In the genomic region with DNA sequence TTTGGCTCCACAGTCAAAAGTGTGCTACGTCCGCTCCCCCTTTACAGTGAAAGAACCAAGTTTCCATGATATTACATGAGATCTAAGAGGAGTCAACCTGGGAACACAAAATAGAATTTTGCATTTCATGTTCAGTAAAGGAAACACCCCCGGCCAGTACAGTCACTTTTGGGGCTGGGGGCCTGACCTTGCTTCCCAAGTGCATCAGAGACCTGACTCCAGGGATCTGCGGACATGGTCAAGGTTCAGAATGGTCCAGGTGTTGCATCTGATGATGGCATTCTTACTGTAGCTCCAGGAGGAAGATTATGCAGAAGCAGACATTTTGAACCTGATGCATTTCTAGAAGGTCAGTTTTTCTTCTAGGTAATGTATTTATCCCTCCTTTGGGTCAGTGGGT, we compare ENCODE assay signal across 31 cellular contexts. TPM values are rescaled to one million over a fixed set of nuclear protein-coding genes. Genes with fewer than 3 reads are reported as not detected.
"Had no signal": no experiment of that assay in that cellular context is flagged by ENCODE, and none has a peak within 500 bp of the region (broad histone marks: within the 10 kb centered on the region; RNA-seq: fewer than 3 reads in every experiment).

No MANE protein-coding gene starts in this region.

- H3K4me3 ChIP-seq: adrenal gland, body of pancreas, breast epithelium had no signal

- H3K9me3 ChIP-seq: adrenal gland, body of pancreas, breast epithelium had no signal

- H3K4me1 ChIP-seq: adrenal gland, body of pancreas, breast epithelium had no signal

- ATAC-seq: activated CD8-positive, alpha-beta T cell treated with anti-CD3 and anti-CD28 coated beads for 36 hours; activated naive CD4-positive, alpha-beta T cell treated with anti-CD3 and anti-CD28 coated beads, Interleukin-2, amount 50 U/mL, for 72 hours; activated T-cell treated with anti-CD3 and anti-CD28 coated beads, Interleukin-2, amount 50 U/mL, for 4 hours; activated T-cell treated with anti-CD3 and anti-CD28 coated beads, Interleukin-2, amount 50 U/mL, for 72 hours; activated T-helper 17 cell treated with anti-CD3 and anti-CD28 coated beads, Interleukin-2, amount 50 U/mL, for 72 hours; body of pancreas had no signal

- DNase-seq: activated B cell treated with CpG ODN at 0.5 μM for 24 hours; activated CD4-positive, alpha-beta memory T cell treated with anti-CD3 and anti-CD28 coated beads for 36 hours; activated CD4-positive, alpha-beta T cell treated with anti-CD3 and anti-CD28 coated beads for 4 hours; activated CD4-positive, alpha-beta T cell treated with anti-CD3 and anti-CD28 coated beads, Interleukin-2, amount 10 ng/mL, durations not matched to agents 24 days and 14 days; activated CD4-positive, alpha-beta T cell treated with anti-CD3 and anti-CD28 coated beads, Interleukin-2, amount 50 U/mL, for 1 hour; activated CD4-positive, alpha-beta T cell treated with anti-CD3 and anti-CD28 coated beads, Interleukin-2, amount 50 U/mL, for 4 hours; activated CD4-positive, CD25-positive, alpha-beta regulatory T cell treated with anti-CD3 and anti-CD28 coated beads, Interleukin-2, amount 50 U/mL, for 72 hours; activated CD8-positive, alpha-beta memory T cell treated with anti-CD3 and anti-CD28 coated beads, Interleukin-2, amount 50 U/mL, for 4 hours; activated CD8-positive, alpha-beta T cell treated with anti-CD3 and anti-CD28 coated beads for 36 hours; activated gamma-delta T cell treated with Interleukin-2 at 50 U/mL for 16 hours; activated naive CD4-positive, alpha-beta T cell; activated naive CD4-positive, alpha-beta T cell treated with anti-CD3 and anti-CD28 coated beads for 36 hours; activated naive CD4-positive, alpha-beta T cell treated with anti-CD3 and anti-CD28 coated beads, Interleukin-2, amount 50 U/mL, for 16 hours; activated naive CD8-positive, alpha-beta T cell treated with anti-CD3 and anti-CD28 coated beads for 36 hours; activated T-cell treated with anti-CD3 and anti-CD28 coated beads for 4 hours; activated T-cell treated with anti-CD3 and anti-CD28 coated beads, Interleukin-2, amount 50 U/mL, for 1 hour; activated T-cell treated with anti-CD3 and anti-CD28 coated beads, Interleukin-2, amount 50 U/mL, for 4 hours; activated T-cell treated with anti-CD3 and anti-CD28 coated beads, Interleukin-2, amount 50 U/mL, for 72 hours; adrenal gland; amniotic stem cell; body of pancreas; brain microvascular endothelial cell; caudate nucleus; T-helper 1 cell; T-helper 2 cell; T-helper 9 cell had no signal

- H3K36me3 ChIP-seq: adrenal gland, brain microvascular endothelial cell, breast epithelium had no signal

- H3K27me3 ChIP-seq: adrenal gland, body of pancreas, breast epithelium had no signal

- H3K27ac ChIP-seq: adrenal gland, body of pancreas, brain microvascular endothelial cell, breast epithelium, VCaP had no signal

RNA-seq across cellular contexts. Expression of a gene that starts 39.8 kb away (rescaled TPM):
- total RNA-seq: activated CD4-positive, alpha-beta T cell treated with anti-CD3 and anti-CD28 coated beads, Interleukin-2, amount 10 ng/mL, durations not matched to agents 24 days and 14 days; activated CD8-positive, alpha-beta T cell treated with anti-CD3 and anti-CD28 coated beads for 36 hours; activated naive CD4-positive, alpha-beta T cell treated with anti-CD3 and anti-CD28 coated beads for 36 hours; activated naive CD4-positive, alpha-beta T cell treated with anti-CD3 and anti-CD28 coated beads, Interleukin-2, amount 50 U/mL, for 72 hours; activated T-cell treated with anti-CD3 and anti-CD28 coated beads, Interleukin-2, amount 50 U/mL, for 4 hours; activated T-helper 1 cell treated with anti-CD3 and anti-CD28 coated beads, Interleukin-12 subunit alpha, Interleukin-12 subunit beta, Interleukin-2, Interleukin-4 antibody, amounts not matched to agents 30 ng/mL and 10 ng/mL and 1 ng/mL, durations not matched to agents 14 hours and 24 hours and 36 hours had no signal
